In genomic region chr2:105536175-105536574, GRCh38 we compare ENCODE assay signal across 24 cellular contexts.
A peak's percentile ranks its signal among the peaks of the same experiment; 100 is the strongest.
DNase-seq lines count a peak whose midpoint lies in the region; ATAC-seq, FAIRE-seq and TF ChIP-seq lines count a peak whose summit lies in the region.
"Had no signal": no experiment of that assay in that cellular context is flagged by ENCODE, and none has a peak within 500 bp of the region (broad histone marks: within the 10 kb centered on the region; RNA-seq: fewer than 3 reads in every experiment).

No MANE protein-coding gene starts in this region.

- peaks cover 0 to 9% (median 0%) of the 10 kb centered on the region in 4 donors for H3K27me3 ChIP-seq in esophagus muscularis mucosa
- H3K27me3 ChIP-seq in upper lobe of right lung: no peaks in the 10 kb centered on the region
- H3K27me3 ChIP-seq: BE2C; BLaER1 treated with 17β-estradiol and CSF1 and Interleukin-3, amounts not matched to agents 10 nM and 100 nM had no signal

- peak; percentile 18 for DNase-seq in AG20443 (ENCODE audit: low spot score)
- peak; percentile 68 for DNase-seq in esophagus muscularis mucosa (ENCODE audit: extremely low spot score)
- peak; percentile 20 for DNase-seq in myocyte (ENCODE audit: low read depth)
- DNase-seq in upper lobe of right lung: no peak
- DNase-seq in inferior parietal cortex (ENCODE audit: extremely low spot score): no peak
- no peak for DNase-seq in HTR-8/SVneo (ENCODE audit: insufficient read length, low spot score)
- DNase-seq: AML-193; BE2C; CD4-positive, alpha-beta T cell; CD8-positive, alpha-beta memory T cell; DMS 273 treated with DMSO at 0.1 percent for 48 hours; DMS79; EL; GDM1; GM23248; H7; HCEC 1CT had no signal

- no peak for TF ChIP-seq EP300 in esophagus muscularis mucosa (IDR thresholded peaks at IDR 0.05)

- no peak overlapping the region for H3K27ac ChIP-seq in esophagus muscularis mucosa (replicated peaks in 1 of 4)
- H3K27ac ChIP-seq in upper lobe of right lung: no peak overlapping the region
- H3K27ac ChIP-seq: 22Rv1; BLaER1 treated with 17β-estradiol and CSF1 and Interleukin-3, amounts not matched to agents 10 nM and 100 nM; GM23248 had no signal

- no peak for FAIRE-seq in HTR-8/SVneo (lab: Jason Lieb, UNC)
- FAIRE-seq: A204.1, D721Med, GM12878, GM19239, H1 had no signal

- TF ChIP-seq CTCF in esophagus muscularis mucosa (IDR thresholded peaks at IDR 0.05) (no peak), upper lobe of right lung (IDR thresholded peaks at IDR 0.05) (no peak)

- H3K9me3 ChIP-seq in esophagus muscularis mucosa (no peaks in the 10 kb centered on the region), upper lobe of right lung (no peaks in the 10 kb centered on the region)
- H3K9me3 ChIP-seq: BE2C; BLaER1 treated with 17β-estradiol and CSF1 and Interleukin-3, amounts not matched to agents 10 nM and 100 nM had no signal

- H3K36me3 ChIP-seq in esophagus muscularis mucosa: no peaks in the 10 kb centered on the region
- no peaks in the 10 kb centered on the region for H3K36me3 ChIP-seq in upper lobe of right lung
- H3K36me3 ChIP-seq: BE2C; BLaER1 treated with 17β-estradiol and CSF1 and Interleukin-3, amounts not matched to agents 10 nM and 100 nM had no signal

- intact Hi-C loops in esophagus muscularis mucosa (cut with DNase I) (no loop called here), upper lobe of right lung (cut with DNase I) (no loop called here)

- H3K4me3 ChIP-seq in esophagus muscularis mucosa (no peak overlapping the region), upper lobe of right lung (no peak overlapping the region)
- H3K4me3 ChIP-seq: BLaER1 treated with 17β-estradiol and CSF1 and Interleukin-3, amounts not matched to agents 10 nM and 100 nM; GM12878; GM23248 had no signal

- no peaks in the 10 kb centered on the region for H3K4me1 ChIP-seq in esophagus muscularis mucosa
- no peaks in the 10 kb centered on the region for H3K4me1 ChIP-seq in upper lobe of right lung
- H3K4me1 ChIP-seq: BE2C had no signal

- TF ChIP-seq POLR2A in esophagus muscularis mucosa (IDR thresholded peaks at IDR 0.05; ENCODE audit: low read depth): no peak

- 74% methylated on average over 3 of the region's 3 CpGs for WGBS in esophagus muscularis mucosa

- no peak for ATAC-seq in upper lobe of right lung
- ATAC-seq: GM12878 had no signal

Comparison
In these comparisons a context has a peak if more than half of its experiments do, and no peak if none do; other contexts are left out.
1. DNase-seq: peak in AG20443 (single experiment), esophagus muscularis mucosa (single experiment) and myocyte (single experiment); none in upper lobe of right lung (single experiment), inferior parietal cortex (single experiment) and HTR-8/SVneo (single experiment).